In the genomic region with DNA sequence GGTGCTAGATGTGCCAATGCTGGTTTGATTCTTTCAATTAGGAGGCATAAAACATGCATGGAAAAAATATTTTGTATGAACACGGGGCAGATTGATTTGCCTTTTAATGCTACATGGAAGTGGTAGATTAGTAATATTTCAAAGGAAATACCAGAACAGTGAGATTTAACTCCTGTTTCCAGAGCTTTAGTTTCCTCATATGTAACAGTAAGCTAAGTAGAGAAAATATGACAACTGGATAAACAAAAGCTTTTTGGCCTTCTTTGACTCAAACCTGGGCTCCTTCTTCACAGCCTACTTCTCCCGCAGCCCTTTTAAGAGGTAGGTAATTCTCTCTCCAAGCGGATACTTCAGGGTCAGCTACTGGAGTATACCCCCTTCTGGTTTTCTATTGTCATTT, we compare ENCODE assay signal across 16 cellular contexts.
"Had no signal": no experiment of that assay in that cellular context is flagged by ENCODE, and none has a peak within 500 bp of the region (broad histone marks: within the 10 kb centered on the region; RNA-seq: fewer than 3 reads in every experiment).

No MANE protein-coding gene starts in this region.

- H3K27ac ChIP-seq: coronary artery, parathyroid adenoma, stomach, upper lobe of left lung had no signal

- H3K27me3 ChIP-seq: stomach, upper lobe of left lung had no signal

- ATAC-seq: activated CD8-positive, alpha-beta T cell treated with anti-CD3 and anti-CD28 coated beads for 36 hours; esophagus mucosa; naive thymus-derived CD8-positive, alpha-beta T cell; sciatic nerve had no signal

- FAIRE-seq: endometrium, TTC549 had no signal

- H3K4me3 ChIP-seq: coronary artery, stomach, upper lobe of left lung had no signal

- H3K9me3 ChIP-seq: stomach, upper lobe of left lung had no signal

- H3K79me2 ChIP-seq: parathyroid adenoma had no signal

- H3K4me1 ChIP-seq: parathyroid adenoma, stomach, upper lobe of left lung had no signal

- H3K9ac ChIP-seq: parathyroid adenoma had no signal

- H2AFZ ChIP-seq: parathyroid adenoma had no signal

- DNase-seq: activated CD4-positive, alpha-beta T cell treated with anti-CD3 and anti-CD28 coated beads, Interleukin-2, amount 10 ng/mL, durations not matched to agents 24 days and 14 days; activated CD4-positive, CD25-positive, alpha-beta regulatory T cell; activated CD8-positive, alpha-beta T cell treated with anti-CD3 and anti-CD28 coated beads for 36 hours; activated naive CD4-positive, alpha-beta T cell treated with anti-CD3 and anti-CD28 coated beads for 36 hours; activated T-cell treated with anti-CD3 and anti-CD28 coated beads, Interleukin-2, amount 50 U/mL, for 24 hours; anterior cingulate cortex; naive thymus-derived CD8-positive, alpha-beta T cell; stimulated activated CD4-positive, alpha-beta T cell treated with anti-CD3 and anti-CD28 coated beads, Interleukin-4, amount 100 ng/mL, for 24 hours; stomach; upper lobe of left lung had no signal

- H3K36me3 ChIP-seq: stomach, upper lobe of left lung had no signal
